In the genomic region with DNA sequence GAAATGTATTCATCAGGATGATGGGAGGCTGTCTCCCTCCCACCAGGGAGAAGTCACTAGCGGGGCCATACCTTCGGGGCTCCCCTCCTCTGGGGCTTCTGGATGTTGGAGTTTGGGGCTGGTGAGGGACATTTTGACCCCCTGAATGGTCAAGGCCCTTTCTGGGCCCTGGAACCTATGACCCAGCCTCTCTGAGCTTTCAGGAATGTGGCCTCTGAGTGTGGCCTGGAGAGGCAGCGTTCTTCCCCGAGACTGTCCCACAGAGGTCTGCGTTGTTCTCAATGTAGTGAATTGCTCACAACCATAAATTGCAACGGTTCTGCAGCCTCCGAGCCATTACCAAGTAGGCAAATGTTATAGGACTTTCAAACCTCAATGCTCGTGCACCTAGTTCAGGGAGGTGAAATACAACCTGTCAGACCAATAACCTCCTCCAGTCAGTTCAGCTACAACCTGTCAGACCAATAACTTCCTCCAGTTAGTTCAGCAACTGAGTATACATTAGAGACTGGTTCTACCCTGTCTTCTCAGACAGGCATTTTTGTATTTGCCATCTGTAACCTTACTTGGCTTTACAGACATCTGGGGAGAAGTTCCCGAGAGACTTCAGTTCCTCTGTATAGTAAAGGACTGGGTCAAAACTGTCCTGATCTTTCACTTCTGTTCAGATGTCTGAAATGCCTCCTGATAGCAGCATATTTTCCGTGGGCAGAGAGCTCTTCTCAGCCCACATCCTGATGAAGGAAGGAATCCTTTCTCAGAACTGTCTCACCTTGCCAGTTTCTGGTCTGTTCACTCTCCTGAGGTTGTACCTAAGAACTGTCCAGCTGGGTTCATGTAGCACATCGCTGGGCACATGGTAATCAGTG, we compare ENCODE assay signal across 13 cellular contexts. TPM values are rescaled to one million over a fixed set of nuclear protein-coding genes. Genes with fewer than 3 reads are reported as not detected.
A peak's percentile ranks its signal among the peaks of the same experiment; 100 is the strongest.
DNase-seq lines count a peak whose midpoint lies in the region; ATAC-seq and TF ChIP-seq lines count a peak whose summit lies in the region.
"Had no signal": no experiment of that assay in that cellular context is flagged by ENCODE, and none has a peak within 500 bp of the region (broad histone marks: within the 10 kb centered on the region; RNA-seq: fewer than 3 reads in every experiment).

No MANE protein-coding gene starts in this region.

- H3K27me3 ChIP-seq in heart right ventricle (no peaks in the 10 kb centered on the region), Karpas-422 (ENCODE audit: low read length) (no peaks in the 10 kb centered on the region)

- CTCF ChIA-PET in Calu3 (lab: Charles Lee) (no interaction called here), T-cell (lab: Charles Lee) (interaction anchor here in 1 of 2 donors (0.5 kb wide), 1 partner anchor 32 kb away, joined by 7 read pairs; no protein-coding TSS in a partner anchor)

- TF ChIP-seq CTCF in Calu3 (IDR thresholded peaks at IDR 0.05; ENCODE audit: unreplicated experiment), result no peak
- TF ChIP-seq CTCF in heart right ventricle (IDR thresholded peaks at IDR 0.05), result no peak
- no peak for TF ChIP-seq CTCF in GM10266 (IDR thresholded peaks at IDR 0.05; ENCODE audit: control insufficient read depth, insufficient read depth, low read depth, missing control alignments)

- peaks cover 79% of the 10 kb centered on the region for H3K4me1 Mint-ChIP-seq in Calu3 (ENCODE audit: low read depth, unreplicated experiment)
- peaks cover 57 to 71% (median 62%) of the 10 kb centered on the region in 3 donors for H3K4me1 Mint-ChIP-seq in T-cell
- peaks cover 1% of the 10 kb centered on the region for H3K4me1 Mint-ChIP-seq in stimulated activated memory B cell treated with anti-CD40 and anti-IgM and Interleukin-4, amounts not matched to agents 10 μg/mL and 1 μg/mL and 100 μg/mL, for 72 hours

- no peaks in the 10 kb centered on the region for H3K27me3 Mint-ChIP-seq in Calu3 (ENCODE audit: unreplicated experiment)
- H3K27me3 Mint-ChIP-seq in T-cell, result no peaks in the 10 kb centered on the region
- peaks cover 29% of the 10 kb centered on the region for H3K27me3 Mint-ChIP-seq in stimulated activated memory B cell treated with anti-CD40 and anti-IgM and Interleukin-4, amounts not matched to agents 10 μg/mL and 1 μg/mL and 100 μg/mL, for 72 hours

- H3K27ac ChIP-seq in heart right ventricle (peak overlapping the region in 9 of 10 donors; percentile 8 to 71 (median 44)), Karpas-422 (ENCODE audit: low read length) (no peak overlapping the region)

- no peaks in the 10 kb centered on the region for H3K79me2 ChIP-seq in Karpas-422 (ENCODE audit: low read length)

- peak overlapping the region; percentile 36 for H3K4me3 Mint-ChIP-seq in Calu3 (ENCODE audit: low read depth, unreplicated experiment)
- H3K4me3 Mint-ChIP-seq in T-cell, result peak overlapping the region in 1 of 3 donors; percentile 70
- H3K4me3 Mint-ChIP-seq in stimulated activated memory B cell treated with anti-CD40 and anti-IgM and Interleukin-4, amounts not matched to agents 10 μg/mL and 1 μg/mL and 100 μg/mL, for 72 hours, result no peak overlapping the region

- H3K36me3 Mint-ChIP-seq in Calu3 (ENCODE audit: insufficient read depth, unreplicated experiment) (peaks cover 38% of the 10 kb centered on the region), T-cell (no peaks in the 10 kb centered on the region)
- H3K36me3 Mint-ChIP-seq in stimulated activated memory B cell treated with anti-CD40 and anti-IgM and Interleukin-4, amounts not matched to agents 10 μg/mL and 1 μg/mL and 100 μg/mL, for 72 hours, result no peaks in the 10 kb centered on the region

- intact Hi-C loops in Calu3 (cut with micrococcal nuclease; ENCODE audit: unreplicated experiment), result no loop called here
- intact Hi-C loops in heart right ventricle (cut with DNase I), result no loop called here

- no peaks in the 10 kb centered on the region for H3K9me2 ChIP-seq in Karpas-422 (replicated peaks; ENCODE audit: insufficient read depth, low read length)

- H2AFZ ChIP-seq in Karpas-422 (ENCODE audit: low read length), result no peak overlapping the region

- no TSS peak for BruUV-seq in Calu3 (replicated peaks; lab: Mats Ljungman, UMichigan)

- ATAC-seq in T-cell (replicated peaks in 1 of 4), result peak in 3 of 4 experiments; percentile 29 to 49 (median 46)
- ATAC-seq in heart right ventricle, result peak in 2 of 8 donors; percentile 4 to 24
- peak; percentile 57 for ATAC-seq in stimulated activated memory B cell treated with anti-CD40 and anti-IgM and Interleukin-4, amounts not matched to agents 10 μg/mL and 1 μg/mL and 100 μg/mL, for 72 hours
- ATAC-seq in HG03342 (IDR thresholded peaks at IDR 0.05; ENCODE audit: unreplicated experiment), result no peak
- ATAC-seq in SK-N-SH treated with all-trans-retinoic acid at 6 μM for 48 hours, result no peak
- ATAC-seq: HCT116 had no signal

- H3K9me3 ChIP-seq in heart right ventricle, result no peaks in the 10 kb centered on the region
- no peaks in the 10 kb centered on the region for H3K9me3 ChIP-seq in Karpas-422 (ENCODE audit: low read length)

- no peaks in the 10 kb centered on the region for H4K20me1 ChIP-seq in Karpas-422 (ENCODE audit: insufficient read depth, low read depth, low read length)

- POLR2A ChIA-PET in T-cell (lab: Charles Lee), result no interaction called here

- H3K27ac Mint-ChIP-seq in Calu3 (ENCODE audit: unreplicated experiment) (peak overlapping the region; percentile 85), T-cell (peak overlapping the region; percentile 73 to 76)
- no peak overlapping the region for H3K27ac Mint-ChIP-seq in stimulated activated memory B cell treated with anti-CD40 and anti-IgM and Interleukin-4, amounts not matched to agents 10 μg/mL and 1 μg/mL and 100 μg/mL, for 72 hours

- DNase-seq in Calu3 (no peak), T-cell (no peak), heart right ventricle (no peak), Karpas-422 (no peak), GM10266 (ENCODE audit: extremely low spot score) (no peak)
- DNase-seq: EL, glutamatergic neuron, NCI-H187, SHP77 treated with DMSO at 0.1 percent for 48 hours had no signal

- peaks cover 0 to 10% (median 0%) of the 10 kb centered on the region in 9 donors for H3K36me3 ChIP-seq in heart right ventricle
- no peaks in the 10 kb centered on the region for H3K36me3 ChIP-seq in Karpas-422 (ENCODE audit: insufficient read depth, low read length)

- H3K9ac ChIP-seq in Karpas-422 (ENCODE audit: low read length), result no peak overlapping the region

- H3K4me1 ChIP-seq in heart right ventricle (peaks cover 6 to 66% (median 48%) of the 10 kb centered on the region in 9 donors), Karpas-422 (ENCODE audit: low read length) (no peaks in the 10 kb centered on the region)

- WGBS in heart right ventricle, 2 donors, result 55 to 72% methylated on average over 11 of the region's 11 CpGs

- no peaks in the 10 kb centered on the region for H3K9me3 Mint-ChIP-seq in Calu3 (ENCODE audit: low read depth, unreplicated experiment)
- no peaks in the 10 kb centered on the region for H3K9me3 Mint-ChIP-seq in T-cell
- H3K9me3 Mint-ChIP-seq in stimulated activated memory B cell treated with anti-CD40 and anti-IgM and Interleukin-4, amounts not matched to agents 10 μg/mL and 1 μg/mL and 100 μg/mL, for 72 hours, result no peaks in the 10 kb centered on the region

- H3K4me2 ChIP-seq in Karpas-422 (ENCODE audit: low read depth, low read length, poor library complexity, severe bottlenecking), result no peak overlapping the region

- H3K4me3 ChIP-seq in heart right ventricle (no peak overlapping the region), Karpas-422 (ENCODE audit: low read length) (no peak overlapping the region)

TF ChIP-seq in SK-N-SH treated with all-trans-retinoic acid at 6 μM for 48 hours, 23 proteins besides CTCF, POLR2A, EP300 and RAD21 (continues in another document):
- TF ChIP-seq TOX (CRISPR knock-in tag; IDR thresholded peaks at IDR 0.05; ENCODE audit: borderline replicate concordance) (no peak), CREB5 (CRISPR knock-in tag; IDR thresholded peaks at IDR 0.05; ENCODE audit: low read depth) (no peak), ZFP3 (CRISPR knock-in tag; IDR thresholded peaks at IDR 0.05) (no peak)
- TF ChIP-seq, protein P1, sequence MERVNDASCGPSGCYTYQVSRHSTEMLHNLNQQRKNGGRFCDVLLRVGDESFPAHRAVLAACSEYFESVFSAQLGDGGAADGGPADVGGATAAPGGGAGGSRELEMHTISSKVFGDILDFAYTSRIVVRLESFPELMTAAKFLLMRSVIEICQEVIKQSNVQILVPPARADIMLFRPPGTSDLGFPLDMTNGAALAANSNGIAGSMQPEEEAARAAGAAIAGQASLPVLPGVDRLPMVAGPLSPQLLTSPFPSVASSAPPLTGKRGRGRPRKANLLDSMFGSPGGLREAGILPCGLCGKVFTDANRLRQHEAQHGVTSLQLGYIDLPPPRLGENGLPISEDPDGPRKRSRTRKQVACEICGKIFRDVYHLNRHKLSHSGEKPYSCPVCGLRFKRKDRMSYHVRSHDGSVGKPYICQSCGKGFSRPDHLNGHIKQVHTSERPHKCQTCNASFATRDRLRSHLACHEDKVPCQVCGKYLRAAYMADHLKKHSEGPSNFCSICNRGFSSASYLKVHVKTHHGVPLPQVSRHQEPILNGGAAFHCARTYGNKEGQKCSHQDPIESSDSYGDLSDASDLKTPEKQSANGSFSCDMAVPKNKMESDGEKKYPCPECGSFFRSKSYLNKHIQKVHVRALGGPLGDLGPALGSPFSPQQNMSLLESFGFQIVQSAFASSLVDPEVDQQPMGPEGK (CRISPR knock-in tag; IDR thresholded peaks at IDR 0.05; ENCODE audit: borderline replicate concordance), result no peak

RNA-seq across cellular contexts. Expression of gene MICAL2, which starts 34.1 kb away (rescaled TPM):
- total RNA-seq in Calu3 (2022) (191 and 202 TPM in 2 replicates), T-cell (10 to 100 TPM; 13.7 to 38.7 (median 22.9) TPM), heart right ventricle (10 to 100 TPM; 38.1 to 95.7 (median 72.7) TPM)
- polyA plus RNA-seq in heart right ventricle, result 10 to 100 TPM; 32.5 to 57.9 TPM
- total RNA-seq in Karpas-422 (2014; rRNA removed; shearing (Covaris generic); ENCODE audit: low replicate concordance), result 0.69 and 0.93 TPM in 2 replicates

Comparison
In these comparisons a context has a peak if more than half of its experiments do, and no peak if none do; other contexts are left out.
1. ATAC-seq: peak in T-cell (3 of 4) and stimulated activated memory B cell treated with anti-CD40 and anti-IgM and Interleukin-4, amounts not matched to agents 10 μg/mL and 1 μg/mL and 100 μg/mL, for 72 hours (single experiment); none in HG03342 (single experiment) and SK-N-SH treated with all-trans-retinoic acid at 6 μM for 48 hours (single experiment).